19 cellular contexts compared by ENCODE assay signal in the genomic region with DNA sequence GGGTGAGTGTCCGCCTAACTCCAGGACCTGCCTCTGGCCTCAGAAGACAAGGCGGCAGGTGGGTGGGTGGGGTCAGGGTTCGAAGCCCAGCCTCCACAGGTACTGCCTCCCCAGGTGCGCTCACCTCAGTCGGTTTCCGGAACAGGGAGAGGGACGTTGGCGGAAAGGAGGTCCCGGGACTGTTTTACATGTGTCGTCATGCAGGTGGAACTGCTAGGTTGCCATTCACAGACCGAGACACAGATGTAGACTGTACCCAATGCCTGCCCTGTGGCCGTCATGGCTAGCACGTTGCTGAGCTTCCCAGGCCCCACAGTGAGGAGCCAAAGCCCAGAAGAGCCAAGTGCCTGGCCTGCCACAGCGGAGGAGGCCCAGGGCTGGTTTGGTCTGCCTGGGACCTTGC.
DNase-seq lines count a peak whose midpoint lies in the region; ATAC-seq and TF ChIP-seq lines count a peak whose summit lies in the region.
"Had no signal": no experiment of that assay in that cellular context is flagged by ENCODE, and none has a peak within 500 bp of the region (broad histone marks: within the 10 kb centered on the region; RNA-seq: fewer than 3 reads in every experiment).

No MANE protein-coding gene starts in this region.

- no peak overlapping the region for H4K8ac ChIP-seq in IMR-90 (ENCODE audit: low read depth in 2 of 2, low read length in 2 of 2)

- no peak overlapping the region for H2BK5ac ChIP-seq in IMR-90 (ENCODE audit: low read depth, low read length, poor library complexity, severe bottlenecking)

- no peak overlapping the region for H3K4me2 ChIP-seq in IMR-90 (ENCODE audit: low read depth, low read length)
- H3K4me2 ChIP-seq: GM23338, KMS-11 had no signal

- H2AFZ ChIP-seq in IMR-90 (replicated peaks; ENCODE audit: low read length, poor library complexity) = peak overlapping the region; percentile 49
- H2AFZ ChIP-seq: GM23338 had no signal

- in situ Hi-C loops in IMR-90 (cut with MboI; ENCODE audit: low sequenced_read_pairs) = no loop called here

- no peak overlapping the region for H3K9ac ChIP-seq in IMR-90 (ENCODE audit: low read depth, low read length)
- H3K9ac ChIP-seq: KMS-11 had no signal

- no TSS peak for BruUV-seq in IMR-90 (replicated peaks; lab: Mats Ljungman, UMichigan)

- CTCF ChIA-PET in IMR-90 (lab: Yijun Ruan, JAX) = no interaction called here

- H3K14ac ChIP-seq in IMR-90 (replicated peaks; ENCODE audit: low read depth, low read length) = no peak overlapping the region

- H2BK20ac ChIP-seq in IMR-90 (ENCODE audit: low read depth, low read length) = no peak overlapping the region

- H3K36me3 ChIP-seq in IMR-90 (ENCODE audit: control insufficient read depth, insufficient read depth, low read length) (no peaks in the 10 kb centered on the region), spleen (no peaks in the 10 kb centered on the region)

- H4K20me1 ChIP-seq in IMR-90 (ENCODE audit: insufficient read depth, low read length) = no peaks in the 10 kb centered on the region

- H3K4me1 ChIP-seq in IMR-90 (ENCODE audit: control insufficient read depth, insufficient read depth, low read length) = no peaks in the 10 kb centered on the region
- H3K4me1 ChIP-seq in spleen = peaks cover 0 to 18% (median 8%) of the 10 kb centered on the region in 6 donors

- no peak overlapping the region for H3K27ac ChIP-seq in IMR-90 (ENCODE audit: insufficient read depth, low read length)
- no peak overlapping the region for H3K27ac ChIP-seq in spleen
- H3K27ac ChIP-seq: KMS-11 had no signal

- H3K23ac ChIP-seq in IMR-90 (ENCODE audit: low read depth, low read length) = no peak overlapping the region

- TF ChIP-seq POLR2A in IMR-90 (IDR thresholded peaks at IDR 0.05; ENCODE audit: low read depth, low read length) (no peak), spleen (IDR thresholded peaks at IDR 0.05) (no peak)

- no peak overlapping the region for H3K18ac ChIP-seq in IMR-90 (ENCODE audit: low read depth, low read length)

- H3K9me3 ChIP-seq in IMR-90 (ENCODE audit: control insufficient read depth, insufficient read depth, low read length) (no peaks in the 10 kb centered on the region), spleen (no peaks in the 10 kb centered on the region)

- H2BK120ac ChIP-seq in IMR-90 (ENCODE audit: low read depth, low read length) = no peak overlapping the region

- no peak overlapping the region for H3K4ac ChIP-seq in IMR-90 (ENCODE audit: low read depth, low read length)

- DNase-seq in Right ventricle myocardium superior (peak; percentile 20), left ventricle myocardium superior (no peak), IMR-90 (no peak), islet precursor cell (peak; percentile 46), spleen (peak; percentile 68), NCI-H1930 (lab: John Stamatoyannopoulos, UW) (no peak)
- DNase-seq: CD4-positive, alpha-beta memory T cell; DMS79 treated with DMSO at 0.1 percent for 48 hours; HFFc6; MM.1S; NCI-H1105; NCI-H187; NCI-H446; NCI-H748 treated with DMSO at 0.1 percent for 48 hours; SIG-M5 had no signal

- H3K79me1 ChIP-seq in IMR-90 (ENCODE audit: low read depth in 1 of 2, low read length in 2 of 2) = no peaks in the 10 kb centered on the region

- no peaks in the 10 kb centered on the region for H3K27me3 ChIP-seq in IMR-90 (ENCODE audit: control insufficient read depth, insufficient read depth, low read length)
- H3K27me3 ChIP-seq in spleen (replicated peaks in 1 of 7) = no peaks in the 10 kb centered on the region

- POLR2A ChIA-PET in IMR-90 (lab: Charles Lee; ENCODE audit: unreplicated experiment) = no interaction called here

- peak overlapping the region; percentile 57 for H2AK9ac ChIP-seq in IMR-90 (replicated peaks; ENCODE audit: low read depth, low read length, poor library complexity)

- H4K91ac ChIP-seq in IMR-90 (ENCODE audit: insufficient read depth, low read depth, low read length) = no peak overlapping the region

- H4K5ac ChIP-seq in IMR-90 (ENCODE audit: low read depth, low read length) = no peak overlapping the region

- H3K4me3 ChIP-seq in IMR-90 (ENCODE audit: insufficient read depth, low read depth, low read length) (no peak overlapping the region), spleen (no peak overlapping the region)
- H3K4me3 ChIP-seq: GM23338 had no signal

- no peak overlapping the region for H2AK5ac ChIP-seq in IMR-90 (ENCODE audit: low read depth, low read length)

- intact Hi-C loops in Right ventricle myocardium superior (cut with DNase I) = no loop called here
- intact Hi-C loops in left ventricle myocardium superior (cut with micrococcal nuclease) = no loop called here
- intact Hi-C loops in IMR-90 (cut with micrococcal nuclease) = no loop called here
- intact Hi-C loops in spleen (cut with DNase I; ENCODE audit: low total_unique reads) = no loop called here

- TF ChIP-seq CTCF in IMR-90 (conservative IDR thresholded peaks at IDR 0.05; ENCODE audit: low read depth, low read length) = no peak
- TF ChIP-seq CTCF in spleen (IDR thresholded peaks at IDR 0.05 in 8 of 11, conservative IDR thresholded peaks at IDR 0.05 in 3 of 11) = no peak

- no peaks in the 10 kb centered on the region for H3K9me1 ChIP-seq in IMR-90 (ENCODE audit: insufficient read depth, low read length)

- no peak overlapping the region; the same call in 2 of the 3 replicates for H2BK15ac ChIP-seq in IMR-90 (ENCODE audit: low read depth, low read length)

- no peak for ATAC-seq in Right ventricle myocardium superior (ENCODE audit: poor library complexity)
- ATAC-seq in left ventricle myocardium superior = no peak
- ATAC-seq in IMR-90 (ENCODE audit: low read depth) = no peak
- ATAC-seq in HG03571 (IDR thresholded peaks at IDR 0.05; ENCODE audit: unreplicated experiment) = no peak
- no peak for ATAC-seq in GM19351 (IDR thresholded peaks at IDR 0.05; ENCODE audit: unreplicated experiment)
- ATAC-seq: GM23338 had no signal

- dilution Hi-C loops in IMR-90 (cut with HindIII; ENCODE audit: low sequenced_read_pairs, unreplicated experiment) = no loop called here

- H3K56ac ChIP-seq in IMR-90 (ENCODE audit: extremely low read depth, insufficient read depth, low read length) = no peak overlapping the region

- WGBS in IMR-90 (ENCODE audit: extremely low coverage in 2 of 2, insufficient read length in 1 of 2), 2 experiments = 100% methylated on average over 1 of the region's 14 CpGs; no CpG with 5 or more reads in 1 of the 2 experiments
- 90 to 96% (median 92%) methylated on average over 13 to 14 of the region's 14 CpGs for WGBS in spleen, 5 donors

- TF ChIP-seq RAD21 in IMR-90 (IDR thresholded peaks at IDR 0.05; ENCODE audit: low read length) = no peak

TF ChIP-seq in IMR-90, 13 proteins besides CTCF, POLR2A, EP300 and RAD21:
- TF ChIP-seq RFX5 (IDR thresholded peaks at IDR 0.05; ENCODE audit: low read depth, low read length) (no peak), CHD1 (IDR thresholded peaks at IDR 0.05; ENCODE audit: low read depth, low read length) (no peak), RCOR1 (IDR thresholded peaks at IDR 0.05; ENCODE audit: insufficient replicate concordance, low read length) (no peak), MAZ (IDR thresholded peaks at IDR 0.05; ENCODE audit: borderline replicate concordance, low read depth, low read length) (no peak), FOS (IDR thresholded peaks at IDR 0.05; ENCODE audit: low read depth, low read length) (no peak), CEBPB (IDR thresholded peaks at IDR 0.05; ENCODE audit: low read depth, low read length) (no peak), ELK1 (IDR thresholded peaks at IDR 0.05; ENCODE audit: borderline replicate concordance, low read depth, low read length) (no peak), BHLHE40 (IDR thresholded peaks at IDR 0.05; ENCODE audit: low read depth, low read length) (no peak), MAFK (IDR thresholded peaks at IDR 0.05; ENCODE audit: low read depth, low read length) (no peak), MXI1 (IDR thresholded peaks at IDR 0.05; ENCODE audit: borderline replicate concordance, low read depth, low read length) (no peak), USF2 (IDR thresholded peaks at IDR 0.05; ENCODE audit: low read depth, low read length) (no peak), NFE2L2 (IDR thresholded peaks at IDR 0.05; ENCODE audit: low read depth, low read length) (no peak), SMC3 (IDR thresholded peaks at IDR 0.05; ENCODE audit: low read depth, low read length) (no peak)

Comparison
In these comparisons a context has a peak if more than half of its experiments do, and no peak if none do; other contexts are left out.
1. DNase-seq: peak in Right ventricle myocardium superior (single experiment), islet precursor cell (single experiment) and spleen (single experiment); none in left ventricle myocardium superior (single experiment), IMR-90 (single experiment) and NCI-H1930 (0 of 2).